Comparison of ENCODE assay signal across 8 cellular contexts in the genomic region with DNA sequence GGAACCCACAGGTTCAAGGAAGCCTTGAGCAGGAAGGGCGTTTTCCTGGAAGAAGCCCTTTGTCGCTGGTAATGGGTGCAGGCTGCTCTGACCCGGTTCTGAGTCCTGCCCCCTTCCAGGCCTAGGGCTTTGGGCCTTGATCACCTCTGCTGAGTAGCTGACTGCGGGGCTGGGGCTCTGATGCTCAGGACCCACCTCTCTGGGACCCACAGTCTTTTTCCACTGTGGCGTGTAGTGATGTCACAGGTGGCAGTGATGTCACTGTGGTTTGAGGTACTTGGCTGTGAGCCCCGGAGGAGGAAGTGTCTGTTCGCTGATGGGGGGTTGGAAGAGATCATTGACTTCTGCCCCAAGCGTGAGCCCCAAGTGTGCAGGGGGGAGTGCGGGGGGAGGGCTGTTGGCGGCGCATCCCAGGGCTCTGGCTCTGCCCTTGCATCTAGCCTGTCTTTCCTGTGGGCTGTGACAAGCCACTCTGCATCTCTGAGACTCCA. TPM values are rescaled to one million over a fixed set of nuclear protein-coding genes. Genes with fewer than 3 reads are reported as not detected.
DNase-seq lines count a peak whose midpoint lies in the region; ATAC-seq and TF ChIP-seq lines count a peak whose summit lies in the region.

No MANE protein-coding gene starts in this region.

- H3F3A ChIP-seq in GM23248 (ENCODE audit: insufficient read depth): no peaks in the 10 kb centered on the region

- H3K27me3 ChIP-seq in Peyer's patch: no peaks in the 10 kb centered on the region
- no peaks in the 10 kb centered on the region for H3K27me3 ChIP-seq in GM23248 (replicated peaks; ENCODE audit: insufficient read depth)

- peak overlapping the region in 2 of 4 donors; percentile 16 to 18 for H3K4me3 ChIP-seq in Peyer's patch
- H3K4me3 ChIP-seq in GM23248: no peak overlapping the region

- DNase-seq in Peyer's patch (peak; percentile 58 to 96 (median 93)), activated gamma-delta T cell (lab: John Stamatoyannopoulos, UW) (peak; percentile 82), memory B cell (ENCODE audit: low spot score in 2 of 2) (peak; percentile 79 to 81), GM23248 (no peak), NCI-H2196 treated with DMSO at 0.1 percent for 48 hours (lab: John Stamatoyannopoulos, UW; ENCODE audit: unreplicated experiment) (no peak)
- peak; percentile 90 to 97 for DNase-seq in stimulated activated CD8-positive, alpha-beta memory T cell treated with anti-CD3 and anti-CD28 coated beads, Interleukin-7, amount 100 ng/mL, for 4 hours (ENCODE audit: low read depth in 2 of 2)

- H3K4me2 ChIP-seq in GM23248 (ENCODE audit: unreplicated experiment): no peak overlapping the region

- H3K27ac Mint-ChIP-seq in memory B cell: peak overlapping the region; percentile 88

- TF ChIP-seq CTCF in Peyer's patch (IDR thresholded peaks at IDR 0.05): no peak

- WGBS in GM23248 (ENCODE audit: low coverage in 1 of 2, low lambda C conversion rate in 2 of 2, missing lambda C conversion rate in 2 of 2), 2 experiments: 79 to 84% methylated on average over 11 of the region's 11 CpGs

- H3K36me3 Mint-ChIP-seq in memory B cell: peaks cover 20% of the 10 kb centered on the region

- ATAC-seq in memory B cell (ENCODE audit: low read depth) (peak; percentile 90), HG03280 (IDR thresholded peaks at IDR 0.05; ENCODE audit: unreplicated experiment) (no peak), HG02884 (IDR thresholded peaks at IDR 0.05; ENCODE audit: unreplicated experiment) (no peak)

- H3K79me2 ChIP-seq in GM23248 (ENCODE audit: insufficient read depth): no peaks in the 10 kb centered on the region

- H3K27me3 Mint-ChIP-seq in memory B cell: no peaks in the 10 kb centered on the region

- H3K4me1 Mint-ChIP-seq in memory B cell: peaks cover 59% of the 10 kb centered on the region

- H3K9me3 Mint-ChIP-seq in memory B cell: peaks cover 2% of the 10 kb centered on the region

- H3K9me2 ChIP-seq in GM23248 (ENCODE audit: insufficient read depth): no peaks in the 10 kb centered on the region

- peaks cover 7 to 72% (median 58%) of the 10 kb centered on the region in 4 donors for H3K4me1 ChIP-seq in Peyer's patch
- H3K4me1 ChIP-seq in GM23248 (ENCODE audit: insufficient read depth): peaks cover 13% of the 10 kb centered on the region

- H3K36me3 ChIP-seq in Peyer's patch (no peaks in the 10 kb centered on the region), GM23248 (ENCODE audit: low read depth) (no peaks in the 10 kb centered on the region)

- no peak overlapping the region for H3K9ac ChIP-seq in GM23248

- in situ Hi-C loops in GM23248 (cut with MboI): no loop called here

- no peak overlapping the region for H2AFZ ChIP-seq in GM23248

- H3K4me3 Mint-ChIP-seq in memory B cell: peak overlapping the region; percentile 53

- no peaks in the 10 kb centered on the region for H3K9me3 ChIP-seq in Peyer's patch
- H3K9me3 ChIP-seq in GM23248 (ENCODE audit: low read depth): no peaks in the 10 kb centered on the region

- H3K27ac ChIP-seq in Peyer's patch: peak overlapping the region; percentile 77 to 99 (median 84)
- H3K27ac ChIP-seq in GM23248: no peak overlapping the region

- no peaks in the 10 kb centered on the region for H4K20me1 ChIP-seq in GM23248 (ENCODE audit: insufficient read depth)

- peak in 1 of 2 donors; percentile 41 for TF ChIP-seq POLR2A in Peyer's patch (IDR thresholded peaks at IDR 0.05)

RNA-seq across cellular contexts. Expression of a gene that starts 6.9 kb away (rescaled TPM):
- 10 to 100 TPM; 37.1 to 92.8 (median 64.0) TPM for total RNA-seq in Peyer's patch
- 0.25 and 2.9 TPM in 2 replicates for total RNA-seq in GM23248 (2014; rRNA removed; shearing (Covaris generic))
- 1.1 and 1.3 TPM in 2 replicates for polyA plus RNA-seq in GM23248 (2016; fragmentation: Nextera tagmentation; extraction: Ambion mirVana)

RNA-seq across cellular contexts. Expression of a gene that starts 56.2 kb away (rescaled TPM):
- 100 to 1,000 TPM in 3 of 4 donors, 10 to 100 TPM in 1; 88.3 to 123 (median 113) TPM for total RNA-seq in Peyer's patch
- 16.4 and 18.7 TPM in 2 replicates for total RNA-seq in GM23248 (2014; rRNA removed; shearing (Covaris generic))
- polyA plus RNA-seq in GM23248 (2016; fragmentation: Nextera tagmentation; extraction: Ambion mirVana): 5.6 and 6.8 TPM in 2 replicates

Comparison
In these comparisons a context has a peak if more than half of its experiments do, and no peak if none do; other contexts are left out.
1. DNase-seq: peak in Peyer's patch (3 of 3), activated gamma-delta T cell (single experiment), memory B cell (2 of 2) and stimulated activated CD8-positive, alpha-beta memory T cell treated with anti-CD3 and anti-CD28 coated beads, Interleukin-7, amount 100 ng/mL, for 4 hours (2 of 2); none in GM23248 (single experiment) and NCI-H2196 treated with DMSO at 0.1 percent for 48 hours (single experiment).